ENCODE assay signal across 27 cellular contexts in genomic region chr3:146090521-146090920, GRCh38.
DNase-seq lines count a peak whose midpoint lies in the region; ATAC-seq, FAIRE-seq and TF ChIP-seq lines count a peak whose summit lies in the region.
"Had no signal": no experiment of that assay in that cellular context is flagged by ENCODE, and none has a peak within 500 bp of the region (broad histone marks: within the 10 kb centered on the region; RNA-seq: fewer than 3 reads in every experiment).

No MANE protein-coding gene starts in this region.

- no peak for DNase-seq in A549 (ENCODE audit: low read depth in 1 of 2, low spot score in 1 of 2)
- no peak for DNase-seq in HFFc6
- DNase-seq in epidermal melanocyte (ENCODE audit: insufficient read length, low spot score) = peak; percentile 31
- DNase-seq in SIG-M5 treated with dmso at 0.1 percent for 504 hours (lab: John Stamatoyannopoulos, UW; ENCODE audit: unreplicated experiment) = no peak
- DNase-seq in NCI-H1092 (lab: John Stamatoyannopoulos, UW) = no peak
- no peak for DNase-seq in immature natural killer cell
- DNase-seq: C1 segment of cervical spinal cord; CD8-positive, alpha-beta T cell; DMS 273 treated with DMSO at 0.1 percent for 48 hours; DMS79; EL; GDM1; GOT3; KBM-7; MV-4-11; NCI-H1105 treated with DMSO at 0.1 percent for 48 hours; NCI-H146; NCI-H1930; NCI-H2107; NCI-H524; NCI-H774; PC-3 had no signal

- no peaks in the 10 kb centered on the region; the same call in 1 of the 2 replicates for H3K9me3 Mint-ChIP-seq in HFFc6
- peaks cover 3% of the 10 kb centered on the region for H3K9me3 Mint-ChIP-seq in nephron
- H3K9me3 Mint-ChIP-seq in immature natural killer cell = peaks cover 0 to 9% (median 3%) of the 10 kb centered on the region in 6 donors
- H3K9me3 Mint-ChIP-seq: CD8-positive, alpha-beta T cell had no signal

- H3K27ac Mint-ChIP-seq in HFFc6 (peak overlapping the region; percentile 61; the same call in 1 of the 2 replicates), nephron (peak overlapping the region; percentile 37 to 77 (median 61)), immature natural killer cell (no peak overlapping the region)
- H3K27ac Mint-ChIP-seq: CD8-positive, alpha-beta T cell had no signal

- H3K27me3 Mint-ChIP-seq in HFFc6 (ENCODE audit: insufficient read depth) = peaks cover 2% of the 10 kb centered on the region
- H3K27me3 Mint-ChIP-seq in nephron (ENCODE audit: low read depth) = no peaks in the 10 kb centered on the region
- peaks cover 0 to 3% (median 0%) of the 10 kb centered on the region in 3 donors for H3K27me3 Mint-ChIP-seq in immature natural killer cell (ENCODE audit: low read depth in 3 of 3)

- peak overlapping the region; percentile 50; the same call in 1 of the 3 replicates for H3K4me2 ChIP-seq in A549

- CTCF ChIA-PET in A549 (lab: Yijun Ruan, JAX) = no interaction called here

- no peak overlapping the region for H3K27ac ChIP-seq in A549
- H3K27ac ChIP-seq: SJSA1 had no signal

- peaks cover 49% of the 10 kb centered on the region for H3K4me1 ChIP-seq in A549
- H3K4me1 ChIP-seq: SJSA1 had no signal

- no peak for ATAC-seq in A549
- ATAC-seq: CD8-positive, alpha-beta T cell; GM12878; PC-3 had no signal

- no peak overlapping the region for H3K4me3 ChIP-seq in A549
- H3K4me3 ChIP-seq: GM12878, HAP-1, SJSA1 had no signal

- H3K4me1 Mint-ChIP-seq in HFFc6 (ENCODE audit: low read depth) (peaks cover 50% of the 10 kb centered on the region), nephron (peaks cover 14% of the 10 kb centered on the region), immature natural killer cell (no peaks in the 10 kb centered on the region)

- POLR2A ChIA-PET in A549 (lab: Yijun Ruan, JAX) = interaction anchor here (1.0 kb wide), 2 partner anchors 65 to 71 kb away, joined by 3 read pairs; partner anchors contain the start of gene PLOD2

- FAIRE-seq in A549 (lab: Jason Lieb, UNC) = no peak
- FAIRE-seq: A204.1, GM12878 had no signal

- no peak for TF ChIP-seq RAD21 in A549 (conservative IDR thresholded peaks at IDR 0.05 in 1 of 2, IDR thresholded peaks at IDR 0.05 in 1 of 2)

- peaks cover 19% of the 10 kb centered on the region for H3K36me3 Mint-ChIP-seq in HFFc6 (ENCODE audit: low read depth)
- H3K36me3 Mint-ChIP-seq in nephron (ENCODE audit: low read depth) = peaks cover 21% of the 10 kb centered on the region
- H3K36me3 Mint-ChIP-seq in immature natural killer cell = no peaks in the 10 kb centered on the region
- H3K36me3 Mint-ChIP-seq: CD8-positive, alpha-beta T cell had no signal

- no peak for TF ChIP-seq EP300 in A549 (IDR thresholded peaks at IDR 0.05)

- no peak for TF ChIP-seq CTCF in A549 (IDR thresholded peaks at IDR 0.05)
- TF ChIP-seq CTCF in HFFc6 (IDR thresholded peaks at IDR 0.05) = no peak
- TF ChIP-seq CTCF in nephron (IDR thresholded peaks at IDR 0.05; ENCODE audit: unreplicated experiment in 3 of 3) = no peak

- H3K4me3 Mint-ChIP-seq in HFFc6 = peak overlapping the region; percentile 74
- H3K4me3 Mint-ChIP-seq in nephron = no peak overlapping the region
- no peak overlapping the region for H3K4me3 Mint-ChIP-seq in immature natural killer cell
- H3K4me3 Mint-ChIP-seq: CD8-positive, alpha-beta T cell had no signal

- no peaks in the 10 kb centered on the region for H3K9me3 ChIP-seq in A549
- H3K9me3 ChIP-seq: HAP-1, SJSA1 had no signal

- TF ChIP-seq POLR2A in A549 (IDR thresholded peaks at IDR 0.05; ENCODE audit: low read length) = no peak

- WGBS in A549 (ENCODE audit: missing lambda C conversion rate) = 87% methylated on average over 2 of the region's 2 CpGs

TF ChIP-seq in A549, 52 proteins besides CTCF, POLR2A, EP300 and RAD21:
- no peak for TF ChIP-seq EHMT2 (IDR thresholded peaks at IDR 0.05; ENCODE audit: low read depth)
- TF ChIP-seq KDM1A (IDR thresholded peaks at IDR 0.05; ENCODE audit: low read depth) = no peak
- no peak for TF ChIP-seq HOXA7 (CRISPR knock-in tag; IDR thresholded peaks at IDR 0.05)
- TF ChIP-seq E2F6 (IDR thresholded peaks at IDR 0.05; ENCODE audit: borderline replicate concordance, low read depth) = no peak
- no peak for TF ChIP-seq ZSCAN20 (CRISPR knock-in tag; IDR thresholded peaks at IDR 0.05)

Comparison
In these comparisons a context has a peak if more than half of its experiments do, and no peak if none do; other contexts are left out.
1. H3K27ac Mint-ChIP-seq: peak in HFFc6 (single experiment) and nephron (3 of 3); none in immature natural killer cell (0 of 6).